In genomic region chr3:12135029-12135634, GRCh38 we compare ENCODE assay signal across 8 cellular contexts. TPM values are rescaled to one million over a fixed set of nuclear protein-coding genes. Genes with fewer than 3 reads are reported as not detected.
DNase-seq lines count a peak whose midpoint lies in the region; ATAC-seq, FAIRE-seq and TF ChIP-seq lines count a peak whose summit lies in the region.

No MANE protein-coding gene starts in this region.

- FAIRE-seq in RCC 7860 (lab: Jason Lieb, UNC) = no peak

- DNase-seq in CD4-positive, CD25-positive, alpha-beta regulatory T cell = peak; percentile 13 to 55 (median 49)
- DNase-seq in RCC 7860 (ENCODE audit: low spot score) (peak; percentile 18), germinal center (ENCODE audit: low spot score) (peak; percentile 57), mesenteric fat pad (ENCODE audit: low spot score) (no peak)
- DNase-seq in activated T-helper 9 cell treated with anti-CD3 and anti-CD28 coated beads, Interleukin-2, amount 50 U/mL, for 16 hours (ENCODE audit: low read depth) = peak; percentile 28

- H3K4me2 ChIP-seq in parathyroid adenoma (ENCODE audit: low read length) = no peak overlapping the region

- H3K9me3 Mint-ChIP-seq in CD4-positive, CD25-positive, alpha-beta regulatory T cell = peaks cover 0 to 2% (median 0%) of the 10 kb centered on the region in 7 donors

- peaks cover 19% of the 10 kb centered on the region for H3K27me3 Mint-ChIP-seq in CD4-positive, CD25-positive, alpha-beta regulatory T cell

- no peaks in the 10 kb centered on the region for H3K36me3 ChIP-seq in CD4-positive, CD25-positive, alpha-beta regulatory T cell (ENCODE audit: control insufficient read depth, insufficient read depth, low read length)
- H3K36me3 ChIP-seq in parathyroid adenoma (ENCODE audit: control insufficient read depth, insufficient read depth, low read length) = no peaks in the 10 kb centered on the region

- H3K79me2 ChIP-seq in parathyroid adenoma = peaks cover 17% of the 10 kb centered on the region

- ATAC-seq in CD4-positive, CD25-positive, alpha-beta regulatory T cell (ENCODE audit: low read depth in 2 of 2) = peak; percentile 63 to 68
- ATAC-seq in GM19023 (IDR thresholded peaks at IDR 0.05; ENCODE audit: unreplicated experiment) (peak; percentile 90), HG03159 (IDR thresholded peaks at IDR 0.05; ENCODE audit: unreplicated experiment) (peak; percentile 89)

- H3K4me3 ChIP-seq in CD4-positive, CD25-positive, alpha-beta regulatory T cell (ENCODE audit: low read depth, low read length) = no peak overlapping the region
- H3K4me3 ChIP-seq in parathyroid adenoma (ENCODE audit: low read depth, low read length) = no peak overlapping the region

- no peaks in the 10 kb centered on the region for H3K4me1 ChIP-seq in CD4-positive, CD25-positive, alpha-beta regulatory T cell (ENCODE audit: control insufficient read depth, insufficient read depth, low read length, poor library complexity, severe bottlenecking)
- H3K4me1 ChIP-seq in parathyroid adenoma = peaks cover 6% of the 10 kb centered on the region

- H3K4me1 Mint-ChIP-seq in CD4-positive, CD25-positive, alpha-beta regulatory T cell = no peaks in the 10 kb centered on the region

- no peak overlapping the region for H3K4me3 Mint-ChIP-seq in CD4-positive, CD25-positive, alpha-beta regulatory T cell

- H3K9ac ChIP-seq in parathyroid adenoma = no peak overlapping the region

- no peak overlapping the region for H2AFZ ChIP-seq in parathyroid adenoma

- H3K27me3 ChIP-seq in CD4-positive, CD25-positive, alpha-beta regulatory T cell (ENCODE audit: control insufficient read depth, insufficient read depth, low read length) = peaks cover 15% of the 10 kb centered on the region
- H3K27me3 ChIP-seq in parathyroid adenoma (ENCODE audit: control insufficient read depth, insufficient read depth, low read length) = no peaks in the 10 kb centered on the region

- H3K9me3 ChIP-seq in CD4-positive, CD25-positive, alpha-beta regulatory T cell (ENCODE audit: control insufficient read depth in 2 of 2, low read length in 2 of 2) = no peaks in the 10 kb centered on the region
- no peaks in the 10 kb centered on the region for H3K9me3 ChIP-seq in parathyroid adenoma (ENCODE audit: control insufficient read depth, low read length)

- no peak overlapping the region for H3K27ac ChIP-seq in CD4-positive, CD25-positive, alpha-beta regulatory T cell (ENCODE audit: insufficient read depth, low read length, poor library complexity, severe bottlenecking)
- H3K27ac ChIP-seq in parathyroid adenoma = no peak overlapping the region

- TF ChIP-seq CTCF in parathyroid adenoma (IDR thresholded peaks at IDR 0.05) = peak; percentile 79

- no peak overlapping the region for H3K27ac Mint-ChIP-seq in CD4-positive, CD25-positive, alpha-beta regulatory T cell

- H3K36me3 Mint-ChIP-seq in CD4-positive, CD25-positive, alpha-beta regulatory T cell = no peaks in the 10 kb centered on the region

RNA-seq across cellular contexts. Expression of gene TIMP4, which starts 23.6 kb away (rescaled TPM):
- not detected for total RNA-seq in CD4-positive, CD25-positive, alpha-beta regulatory T cell
- not detected for polyA plus RNA-seq in CD4-positive, CD25-positive, alpha-beta regulatory T cell
- total RNA-seq in mesenteric fat pad = 280 TPM

Comparison
In these comparisons a context has a peak if more than half of its experiments do, and no peak if none do; other contexts are left out.
1. RNA of gene TIMP4, which starts 23.6 kb away (total RNA-seq): 280 TPM in mesenteric fat pad (single experiment); not detected in CD4-positive, CD25-positive, alpha-beta regulatory T cell (single experiment); every median in the first group is over 100 times any median in the second.
2. Peak in every context shown above with its lines, with median percentiles within 50 percentile points of each other: ATAC-seq.